21 cellular contexts compared by ENCODE assay signal in genomic region chr6:51619042-51619799, GRCh38.
DNase-seq lines count a peak whose midpoint lies in the region; ATAC-seq, FAIRE-seq and TF ChIP-seq lines count a peak whose summit lies in the region.
"Had no signal": no experiment of that assay in that cellular context is flagged by ENCODE, and none has a peak within 500 bp of the region (broad histone marks: within the 10 kb centered on the region; RNA-seq: fewer than 3 reads in every experiment).

No MANE protein-coding gene starts in this region.

- no peaks in the 10 kb centered on the region for H3K4me1 Mint-ChIP-seq in activated T-helper 17 cell treated with anti-CD3 and anti-CD28 coated beads, Interleukin-2, amount 50 U/mL, for 72 hours
- H3K4me1 Mint-ChIP-seq in endothelial cell (ENCODE audit: unreplicated experiment): no peaks in the 10 kb centered on the region
- H3K4me1 Mint-ChIP-seq: CD4-positive, alpha-beta memory T cell; nephron had no signal

- H3K27ac Mint-ChIP-seq in activated T-helper 17 cell treated with anti-CD3 and anti-CD28 coated beads, Interleukin-2, amount 50 U/mL, for 72 hours: no peak overlapping the region
- H3K27ac Mint-ChIP-seq in endothelial cell (ENCODE audit: unreplicated experiment): no peak overlapping the region
- H3K27ac Mint-ChIP-seq: CD4-positive, alpha-beta memory T cell; nephron had no signal

- H3K27ac ChIP-seq in HepG2 (ENCODE audit: extremely low read length, insufficient read depth, low read length) (no peak overlapping the region), stomach (peak overlapping the region in 4 of 5 donors; percentile 11 to 50 (median 15))
- H3K27ac ChIP-seq: colonic mucosa, sigmoid colon, suprapubic skin, vagina had no signal

- no peak overlapping the region for H3K4me3 Mint-ChIP-seq in activated T-helper 17 cell treated with anti-CD3 and anti-CD28 coated beads, Interleukin-2, amount 50 U/mL, for 72 hours
- H3K4me3 Mint-ChIP-seq in endothelial cell (ENCODE audit: unreplicated experiment): no peak overlapping the region
- H3K4me3 Mint-ChIP-seq: activated T-cell treated with anti-CD3 and anti-CD28 coated beads, Interleukin-2, amount 50 U/mL, for 4 hours; CD4-positive, alpha-beta memory T cell; nephron had no signal

- CTCF ChIA-PET in HepG2 (lab: Yijun Ruan, JAX; ENCODE audit: low intra/inter-chr PET ratio, low total read pairs): no interaction called here

- POLR2A ChIA-PET in HepG2 (lab: Yijun Ruan, JAX): no interaction called here

- H3K36me3 Mint-ChIP-seq in activated T-helper 17 cell treated with anti-CD3 and anti-CD28 coated beads, Interleukin-2, amount 50 U/mL, for 72 hours (ENCODE audit: low read depth): no peaks in the 10 kb centered on the region
- H3K36me3 Mint-ChIP-seq in endothelial cell (ENCODE audit: low read depth, unreplicated experiment): no peaks in the 10 kb centered on the region
- H3K36me3 Mint-ChIP-seq: CD4-positive, alpha-beta memory T cell had no signal

- no peaks in the 10 kb centered on the region for H4K20me1 ChIP-seq in HepG2 (ENCODE audit: insufficient read depth, low read length)

- WGBS in HepG2 (ENCODE audit: low lambda C conversion rate): 53% methylated on average over 6 of the region's 6 CpGs
- WGBS in stomach, 5 donors: 65 to 78% (median 73%) methylated on average over 6 of the region's 6 CpGs

- no peaks in the 10 kb centered on the region for H3K27me3 Mint-ChIP-seq in activated T-helper 17 cell treated with anti-CD3 and anti-CD28 coated beads, Interleukin-2, amount 50 U/mL, for 72 hours
- peaks cover 1% of the 10 kb centered on the region for H3K27me3 Mint-ChIP-seq in endothelial cell (ENCODE audit: unreplicated experiment)

- in situ Hi-C loops in HepG2 (cut with HindIII; ENCODE audit: extremely low pct_ligation_motif_present, low pct_unique_long_range_greater_than_20kb): no loop called here

- no peak overlapping the region for H3K9ac ChIP-seq in HepG2 (ENCODE audit: insufficient read depth, low read depth, low read length)

- no peak overlapping the region for H3K4me3 ChIP-seq in HepG2 (replicated peaks in 1 of 3; ENCODE audit: insufficient read depth in 1 of 3, low read depth in 2 of 3, low read length in 3 of 3)
- no peak overlapping the region for H3K4me3 ChIP-seq in stomach
- H3K4me3 ChIP-seq: colonic mucosa, MG63, sigmoid colon, suprapubic skin, vagina had no signal

- intact Hi-C loops in HepG2 (cut with micrococcal nuclease; ENCODE audit: unreplicated experiment) (no loop called here), stomach (cut with DNase I; ENCODE audit: low total_unique reads) (no loop called here)

- no peak for FAIRE-seq in HepG2 (lab: Jason Lieb, UNC)
- FAIRE-seq: bronchial epithelial cell, GM12891 had no signal

- H2AFZ ChIP-seq in HepG2 (ENCODE audit: low read length): no peak overlapping the region

- no peak overlapping the region for H3K4me2 ChIP-seq in HepG2 (ENCODE audit: low read depth, low read length)

- TF ChIP-seq POLR2A in HepG2 (IDR thresholded peaks at IDR 0.05; ENCODE audit: insufficient read depth in 1 of 2, low read depth in 2 of 2, low read length in 2 of 2) (no peak), stomach (IDR thresholded peaks at IDR 0.05) (no peak)

- H3K36me3 ChIP-seq in HepG2 (replicated peaks in 1 of 2; ENCODE audit: control insufficient read depth in 1 of 2, insufficient read depth in 2 of 2, low read length in 2 of 2) (no peaks in the 10 kb centered on the region), stomach (no peaks in the 10 kb centered on the region)
- H3K36me3 ChIP-seq: colonic mucosa, MG63, sigmoid colon, suprapubic skin, vagina had no signal

- no peaks in the 10 kb centered on the region for H3K79me2 ChIP-seq in HepG2 (ENCODE audit: insufficient read depth, low read length)

- H3K27me3 ChIP-seq in HepG2 (ENCODE audit: control insufficient read depth in 1 of 2, insufficient read depth in 2 of 2, low read length in 2 of 2) (no peaks in the 10 kb centered on the region), stomach (no peaks in the 10 kb centered on the region)
- H3K27me3 ChIP-seq: colonic mucosa, MG63, sigmoid colon, suprapubic skin, vagina had no signal

- ATAC-seq in GM18868 (IDR thresholded peaks at IDR 0.05; ENCODE audit: unreplicated experiment): peak; percentile 39
- peak; percentile 25; the same call in 1 of the 3 replicates for ATAC-seq in HepG2
- ATAC-seq in activated T-helper 17 cell treated with anti-CD3 and anti-CD28 coated beads, Interleukin-2, amount 50 U/mL, for 72 hours (replicated peaks): no peak
- ATAC-seq: activated T-cell treated with anti-CD3 and anti-CD28 coated beads, Interleukin-2, amount 50 U/mL, for 4 hours had no signal

- no peak for TF ChIP-seq RAD21 in HepG2 (CRISPR knock-in tag; IDR thresholded peaks at IDR 0.05)

- H3K4me1 ChIP-seq in HepG2 (ENCODE audit: insufficient read depth, low read length) (peaks cover 8% of the 10 kb centered on the region), stomach (peaks cover 0 to 9% (median 7%) of the 10 kb centered on the region in 4 donors)
- H3K4me1 ChIP-seq: colonic mucosa, sigmoid colon, vagina had no signal

- BruUV-seq in HepG2 (replicated peaks; lab: Mats Ljungman, UMichigan): no TSS peak

- TF ChIP-seq EP300 in HepG2 (IDR thresholded peaks at IDR 0.05; ENCODE audit: low read depth in 2 of 2, low read length in 2 of 2) (no peak), HepG2 (CRISPR knock-in tag; IDR thresholded peaks at IDR 0.05; ENCODE audit: borderline replicate concordance) (no peak), stomach (IDR thresholded peaks at IDR 0.05) (no peak)

- no peaks in the 10 kb centered on the region for H3K9me3 ChIP-seq in HepG2 (ENCODE audit: low read length)
- no peaks in the 10 kb centered on the region for H3K9me3 ChIP-seq in stomach
- H3K9me3 ChIP-seq: colonic mucosa, MG63, sigmoid colon, suprapubic skin, vagina had no signal

- DNase-seq in NCI-H69 (lab: John Stamatoyannopoulos, UW): peak; percentile 85
- no peak for DNase-seq in HepG2 (ENCODE audit: low spot score)
- DNase-seq in stomach: peak; percentile 64
- DNase-seq in endothelial cell (ENCODE audit: low spot score): no peak
- DNase-seq in NCI-H187 treated with DMSO at 0.1 percent for 48 hours (lab: John Stamatoyannopoulos, UW): no peak
- DNase-seq: activated CD4-positive, alpha-beta T cell treated with anti-CD3 and anti-CD28 coated beads for 1 hour; activated naive CD4-positive, alpha-beta T cell treated with Interleukin-2 at 50 U/mL for 16 hours; activated T-cell treated with anti-CD3 and anti-CD28 coated beads, Interleukin-2, amount 50 U/mL, for 4 hours; CD4-positive, alpha-beta memory T cell; colonic mucosa; DMS79 treated with DMSO at 0.1 percent for 48 hours; MG63; NCI-H1694; sigmoid colon had no signal

- no peak for TF ChIP-seq CTCF in HepG2 (CRISPR knock-in tag; IDR thresholded peaks at IDR 0.05)
- TF ChIP-seq CTCF in stomach (IDR thresholded peaks at IDR 0.05): no peak
- TF ChIP-seq CTCF in endothelial cell (IDR thresholded peaks at IDR 0.05; ENCODE audit: unreplicated experiment): no peak

- H3K9me3 Mint-ChIP-seq in activated T-helper 17 cell treated with anti-CD3 and anti-CD28 coated beads, Interleukin-2, amount 50 U/mL, for 72 hours: no peaks in the 10 kb centered on the region
- H3K9me3 Mint-ChIP-seq in endothelial cell (ENCODE audit: unreplicated experiment): no peaks in the 10 kb centered on the region
- H3K9me3 Mint-ChIP-seq: activated T-cell treated with anti-CD3 and anti-CD28 coated beads, Interleukin-2, amount 50 U/mL, for 4 hours; nephron had no signal

TF ChIP-seq in HepG2, 621 proteins besides CTCF, POLR2A, EP300 and RAD21:
- no peak for TF ChIP-seq REPIN1 (CRISPR knock-in tag; IDR thresholded peaks at IDR 0.05; ENCODE audit: borderline replicate concordance, low read depth)
- TF ChIP-seq ZNF143 (CRISPR knock-in tag; IDR thresholded peaks at IDR 0.05): no peak
- no peak for TF ChIP-seq CEBPG (CRISPR knock-in tag; IDR thresholded peaks at IDR 0.05)
- TF ChIP-seq MAFK (conservative IDR thresholded peaks at IDR 0.05 in 1 of 2, IDR thresholded peaks at IDR 0.05 in 1 of 2; ENCODE audit: low read length in 2 of 2): peak; percentile 49 to 86; a peak in 2 of 4 replicates
- peak; percentile 77 for TF ChIP-seq MAFF (IDR thresholded peaks at IDR 0.05; ENCODE audit: low read depth, low read length)
- no peak for TF ChIP-seq SNAPC4 (CRISPR knock-in tag; IDR thresholded peaks at IDR 0.05)
- no peak for TF ChIP-seq KDM1A (CRISPR knock-in tag; IDR thresholded peaks at IDR 0.05)

Comparison
In these comparisons a context has a peak if more than half of its experiments do, and no peak if none do; other contexts are left out.
1. DNase-seq: peak in NCI-H69 (single experiment) and stomach (single experiment); none in HepG2 (single experiment), endothelial cell (single experiment) and NCI-H187 treated with DMSO at 0.1 percent for 48 hours (single experiment).